Comparison of ENCODE assay signal across 8 cellular contexts in the genomic region with DNA sequence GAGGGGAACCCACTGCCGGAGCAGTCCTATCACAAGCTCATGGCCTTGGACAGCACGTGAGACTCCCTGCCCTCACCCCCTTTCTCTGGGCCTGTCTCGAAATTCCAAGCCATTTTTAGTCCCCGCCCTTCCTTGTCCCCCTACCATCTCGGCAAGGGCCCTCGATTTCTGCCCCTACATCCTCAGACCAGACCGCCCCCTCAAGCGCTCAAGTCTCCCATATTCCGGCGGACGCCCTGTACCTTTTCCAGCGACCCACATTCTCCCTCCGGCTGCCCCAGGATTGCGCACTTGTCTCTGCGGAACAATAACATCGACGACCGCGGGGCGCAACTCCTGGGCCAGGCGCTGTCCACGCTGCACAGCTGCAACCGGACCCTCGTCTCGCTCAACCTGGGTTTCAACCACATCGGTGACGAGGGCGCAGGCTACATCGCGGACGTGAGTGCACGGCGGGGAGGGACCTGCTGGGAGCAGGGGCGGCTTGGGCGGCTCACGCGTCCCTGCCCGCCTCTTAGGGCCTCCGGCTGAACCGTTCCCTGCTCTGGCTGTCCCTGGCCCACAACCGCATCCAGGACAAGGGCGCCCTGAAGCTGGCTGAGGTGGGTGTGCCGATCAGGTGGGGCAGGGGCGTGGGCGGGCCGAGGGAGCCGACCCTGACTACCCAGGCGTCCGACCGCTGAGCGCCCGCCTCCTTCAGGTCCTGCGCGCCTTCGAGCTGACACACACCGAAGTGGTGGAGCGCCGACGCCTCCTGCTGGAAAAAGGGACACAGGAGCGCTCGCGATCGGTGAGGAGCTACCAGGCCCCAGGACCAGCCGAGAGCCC. TPM values are rescaled to one million over a fixed set of nuclear protein-coding genes. Genes with fewer than 3 reads are reported as not detected.
A peak's percentile ranks its signal among the peaks of the same experiment; 100 is the strongest.
DNase-seq lines count a peak whose midpoint lies in the region; ATAC-seq and TF ChIP-seq lines count a peak whose summit lies in the region.

No MANE protein-coding gene starts in this region.

- ATAC-seq in DND-41 (ENCODE audit: insufficient read depth, low read depth) (0 out of 3 replicates have a peak, but pooled peaks have one; percentile 39), left cardiac atrium (peak; percentile 67 to 71), sciatic nerve (peak; percentile 76), HG03095 (IDR thresholded peaks at IDR 0.05; ENCODE audit: unreplicated experiment) (no peak), HG03342 (IDR thresholded peaks at IDR 0.05; ENCODE audit: unreplicated experiment) (no peak)

- CTCF ChIA-PET in SK-N-SH (lab: Yijun Ruan, JAX): interaction anchor here (0.6 to 12.9 kb wide), 65 partner anchors 11 to 284 kb away, joined by 3 to 308 read pairs (median 5); a partner anchor contains a TSS

- H3K27me3 ChIP-seq in DND-41 (ENCODE audit: insufficient read depth, low read length, poor library complexity) (peaks cover 30% of the 10 kb centered on the region), SK-N-SH (ENCODE audit: insufficient read depth) (no peaks in the 10 kb centered on the region)

- H3K4me1 Mint-ChIP-seq in activated naive CD4-positive, alpha-beta T cell treated with anti-CD3 and anti-CD28 coated beads, Interleukin-2, amount 50 U/mL, for 24 hours: peaks cover 16% of the 10 kb centered on the region

- H3F3A ChIP-seq in SK-N-SH (replicated peaks; ENCODE audit: insufficient read depth): peaks cover 15% of the 10 kb centered on the region

- H3K4me3 ChIP-seq in DND-41 (ENCODE audit: low read depth in 1 of 2, low read length in 2 of 2): no peak overlapping the region
- peak overlapping the region; percentile 37 to 44; a peak in 3 of 4 replicates for H3K4me3 ChIP-seq in SK-N-SH (ENCODE audit: low read depth in 2 of 2, low read length in 1 of 2)

- POLR2A ChIA-PET in SK-N-SH (lab: Yijun Ruan, JAX): interaction anchor here (0.7 to 2.7 kb wide), 3 partner anchors 14 to 35 kb away, joined by 3 to 15 read pairs (median 4); no protein-coding TSS in a partner anchor

- peaks cover 55% of the 10 kb centered on the region for H3K27me3 Mint-ChIP-seq in activated naive CD4-positive, alpha-beta T cell treated with anti-CD3 and anti-CD28 coated beads, Interleukin-2, amount 50 U/mL, for 24 hours

- H3K4me1 ChIP-seq in DND-41 (ENCODE audit: insufficient read depth, low read length) (no peaks in the 10 kb centered on the region), SK-N-SH (ENCODE audit: control insufficient read depth in 1 of 2, insufficient read depth in 2 of 2, low read depth in 1 of 2, low read length in 1 of 2) (peaks cover 5 to 25% of the 10 kb centered on the region in 2 experiments; a peak in 2 of 4 replicates)

- H4K20me1 ChIP-seq in DND-41 (ENCODE audit: insufficient read depth, low read length): peaks cover 4% of the 10 kb centered on the region; the same call in 1 of the 2 replicates
- H4K20me1 ChIP-seq in SK-N-SH (ENCODE audit: insufficient read depth): no peaks in the 10 kb centered on the region

- peak overlapping the region; percentile 74 for H3K4me3 Mint-ChIP-seq in activated naive CD4-positive, alpha-beta T cell treated with anti-CD3 and anti-CD28 coated beads, Interleukin-2, amount 50 U/mL, for 24 hours

- TF ChIP-seq EP300 in SK-N-SH (IDR thresholded peaks at IDR 0.05; ENCODE audit: borderline replicate concordance in 1 of 2, low read depth in 1 of 2, low read length in 1 of 2): no peak

- H3K27ac ChIP-seq in DND-41 (ENCODE audit: low read length): no peak overlapping the region
- H3K27ac ChIP-seq in SK-N-SH (ENCODE audit: low read depth in 2 of 2, low read length in 1 of 2): peak overlapping the region in 1 of 2 experiments; percentile 6; a peak in 1 of 4 replicates

- no peaks in the 10 kb centered on the region for H3K9me3 Mint-ChIP-seq in activated naive CD4-positive, alpha-beta T cell treated with anti-CD3 and anti-CD28 coated beads, Interleukin-2, amount 50 U/mL, for 24 hours

- TF ChIP-seq CTCF in DND-41 (IDR thresholded peaks at IDR 0.05; ENCODE audit: borderline replicate concordance, extremely low read depth, low read length, poor library complexity, severe bottlenecking) (peak; percentile 49), LNCAP (IDR thresholded peaks at IDR 0.05) (peak; percentile 78), SK-N-SH (IDR thresholded peaks at IDR 0.05) (peak; percentile 84)

- H3K27ac Mint-ChIP-seq in activated naive CD4-positive, alpha-beta T cell treated with anti-CD3 and anti-CD28 coated beads, Interleukin-2, amount 50 U/mL, for 24 hours: no peak overlapping the region

- peaks cover 2% of the 10 kb centered on the region for H3K36me3 Mint-ChIP-seq in activated naive CD4-positive, alpha-beta T cell treated with anti-CD3 and anti-CD28 coated beads, Interleukin-2, amount 50 U/mL, for 24 hours

- H2AFZ ChIP-seq in DND-41 (ENCODE audit: low read depth, low read length) (no peak overlapping the region), SK-N-SH (ENCODE audit: low read depth) (no peak overlapping the region; the same call in 1 of the 2 replicates)

- H3K79me2 ChIP-seq in DND-41 (ENCODE audit: insufficient read depth, low read length) (no peaks in the 10 kb centered on the region), SK-N-SH (ENCODE audit: insufficient read depth) (no peaks in the 10 kb centered on the region)

- H3K36me3 ChIP-seq in DND-41 (ENCODE audit: insufficient read depth, low read length) (no peaks in the 10 kb centered on the region), SK-N-SH (replicated peaks in 1 of 2; ENCODE audit: control insufficient read depth in 1 of 2, insufficient read depth in 2 of 2, low read length in 1 of 2) (no peaks in the 10 kb centered on the region)

- DNase-seq in DND-41 (peak; percentile 24), SK-N-SH (peak; percentile 91), left cardiac atrium (peak; percentile 80), sciatic nerve (ENCODE audit: low spot score) (peak; percentile 83)

- TF ChIP-seq RAD21 in SK-N-SH (IDR thresholded peaks at IDR 0.05; ENCODE audit: low read length): peak; percentile 94

- H3K4me2 ChIP-seq in DND-41 (ENCODE audit: insufficient read depth, low read length) (no peak overlapping the region), SK-N-SH (peak overlapping the region; percentile 78)

- intact Hi-C loops in left cardiac atrium (cut with DNase I) (loop anchor here in 1 of 2 donors (5.0 kb wide), 1 partner anchor 35 kb away; a partner anchor contains a TSS), sciatic nerve (cut with DNase I) (no loop called here)

- H3K9me3 ChIP-seq in DND-41 (ENCODE audit: insufficient read depth, low read length, severe bottlenecking) (no peaks in the 10 kb centered on the region), SK-N-SH (no peaks in the 10 kb centered on the region)

- H3K9ac ChIP-seq in DND-41 (ENCODE audit: low read depth, low read length): no peak overlapping the region
- no peak overlapping the region for H3K9ac ChIP-seq in SK-N-SH

- no peaks in the 10 kb centered on the region for H3K9me2 ChIP-seq in SK-N-SH

- WGBS in SK-N-SH (ENCODE audit: low lambda C conversion rate): 54% methylated on average over 33 of the region's 64 CpGs

TF ChIP-seq in SK-N-SH, 30 proteins besides CTCF, POLR2A, EP300 and RAD21:
- TF ChIP-seq SMC3 (IDR thresholded peaks at IDR 0.05; ENCODE audit: low read depth, low read length) (peak; percentile 88), ELF1 (IDR thresholded peaks at IDR 0.05) (no peak), CHD2 (IDR thresholded peaks at IDR 0.05; ENCODE audit: low read length, partially characterized antibody) (peak; percentile 43)

RNA-seq across cellular contexts. Expression of a gene that starts 7.0 kb away (rescaled TPM):
- polyA plus RNA-seq in SK-N-SH (2012; rRNA removed): 0.03 TPM in 1 of 2 replicates, not detected in the other
- polyA plus RNA-seq in SK-N-SH (2012; cell fraction: cytosol; rRNA removed): 0.04 and 0.09 TPM in 2 replicates
- polyA plus RNA-seq in SK-N-SH (2012; cell fraction: nucleus; rRNA removed): 0.07 and 0.25 TPM in 2 replicates
- total RNA-seq in left cardiac atrium (not detected), sciatic nerve (2.5 TPM)

RNA-seq across cellular contexts. Expression of a gene that starts 33.9 kb away (rescaled TPM):
- polyA plus RNA-seq in SK-N-SH (2012; rRNA removed): 1.2 and 1.7 TPM in 2 replicates
- 0.68 and 1.3 TPM in 2 replicates for polyA plus RNA-seq in SK-N-SH (2012; cell fraction: cytosol; rRNA removed)
- 6.6 and 6.8 TPM in 2 replicates for polyA plus RNA-seq in SK-N-SH (2012; cell fraction: nucleus; rRNA removed)
- total RNA-seq in left cardiac atrium (10 to 100 TPM in 1 of 2 donors, 1 to 10 TPM in 1; 7.2 to 10.4 TPM), sciatic nerve (74.7 TPM)

Comparison
In these comparisons a context has a peak if more than half of its experiments do, and no peak if none do; other contexts are left out.
1. ATAC-seq: peak in DND-41 (single experiment), left cardiac atrium (2 of 2) and sciatic nerve (single experiment); none in HG03095 (single experiment) and HG03342 (single experiment).
2. DNase-seq: peak in every context shown above with its lines; median percentile 91 in SK-N-SH; 83 in sciatic nerve; 80 in left cardiac atrium; 24 in DND-41.
3. H3K4me3 ChIP-seq: peak in SK-N-SH (2 of 2); none in DND-41 (0 of 2).
4. Peak in every context shown above with its lines, with median percentiles within 50 percentile points of each other: CTCF ChIP-seq.